In the genomic region with DNA sequence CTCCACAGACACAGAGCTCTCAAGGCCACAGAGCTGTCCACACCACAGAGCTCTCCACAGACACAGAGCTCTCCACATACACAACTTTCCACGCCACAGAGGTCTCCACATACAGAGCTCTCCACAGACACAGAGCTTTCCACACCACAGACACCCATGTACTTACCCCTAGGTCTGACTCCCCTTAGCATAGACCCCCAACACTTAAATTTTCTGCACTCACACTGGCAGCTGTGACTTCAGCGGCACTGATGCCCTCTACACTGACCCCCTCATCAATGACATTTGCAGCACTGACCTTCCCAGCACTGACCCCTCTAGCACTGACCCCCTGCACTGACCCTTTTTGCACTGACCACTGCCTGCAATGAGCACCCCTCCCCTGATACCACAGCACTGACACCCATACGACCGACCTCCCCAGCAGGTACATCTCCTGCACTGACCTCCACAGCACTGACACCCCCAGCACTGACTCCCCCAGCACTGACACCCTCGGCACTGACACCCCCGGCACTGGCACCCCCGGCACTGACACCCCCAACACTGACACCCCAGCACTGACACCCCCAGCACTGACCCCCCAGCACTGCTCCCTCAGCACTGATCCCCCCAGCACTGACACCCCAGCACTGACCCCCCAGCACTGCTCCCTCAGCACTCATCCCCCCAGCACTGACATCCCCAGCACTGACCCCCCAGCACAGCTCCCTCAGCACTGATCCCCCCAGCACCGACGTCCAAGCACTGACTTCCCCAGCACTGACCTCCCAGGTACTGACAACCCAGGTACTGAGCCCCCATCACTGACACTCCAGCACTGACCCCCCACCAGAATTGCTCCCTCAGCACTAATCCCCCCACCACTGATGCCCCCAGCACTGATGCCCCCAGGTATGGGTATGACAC, we compare ENCODE assay signal across 23 cellular contexts. TPM values are rescaled to one million over a fixed set of nuclear protein-coding genes. Genes with fewer than 3 reads are reported as not detected.
DNase-seq lines count a peak whose midpoint lies in the region; ATAC-seq and TF ChIP-seq lines count a peak whose summit lies in the region.
"Had no signal": no experiment of that assay in that cellular context is flagged by ENCODE, and none has a peak within 500 bp of the region (broad histone marks: within the 10 kb centered on the region; RNA-seq: fewer than 3 reads in every experiment).

No MANE protein-coding gene starts in this region.

- no peaks in the 10 kb centered on the region for H3K4me1 ChIP-seq in right atrium auricular region
- no peaks in the 10 kb centered on the region for H3K4me1 ChIP-seq in colonic mucosa
- H3K4me1 ChIP-seq in naive thymus-derived CD4-positive, alpha-beta T cell (ENCODE audit: control insufficient read depth in 2 of 2, insufficient read depth in 2 of 2, low read length in 2 of 2): peaks cover 24 to 51% of the 10 kb centered on the region in 2 donors
- H3K4me1 ChIP-seq: left lung had no signal

- ATAC-seq in naive thymus-derived CD4-positive, alpha-beta T cell: no peak
- ATAC-seq in HG03196 (IDR thresholded peaks at IDR 0.05; ENCODE audit: unreplicated experiment): no peak
- ATAC-seq: left lung, PC-3 had no signal

- intact Hi-C loops in cardiac septum (cut with DNase I): no loop called here
- intact Hi-C loops in colonic mucosa (cut with DNase I): no loop called here
- intact Hi-C loops in naive thymus-derived CD4-positive, alpha-beta T cell (cut with micrococcal nuclease): no loop called here

- H3K27ac ChIP-seq in right atrium auricular region (no peak overlapping the region), colonic mucosa (no peak overlapping the region), substantia nigra (ENCODE audit: low read depth, low read length, poor library complexity, severe bottlenecking) (no peak overlapping the region)
- no peak overlapping the region for H3K27ac ChIP-seq in naive thymus-derived CD4-positive, alpha-beta T cell (ENCODE audit: low read depth, low read length)
- H3K27ac ChIP-seq: left lung, WERI-Rb-1 had no signal

- H3K4me3 ChIP-seq in right atrium auricular region (no peak overlapping the region), colonic mucosa (no peak overlapping the region)
- H3K4me3 ChIP-seq in naive thymus-derived CD4-positive, alpha-beta T cell (ENCODE audit: low read length): no peak overlapping the region
- H3K4me3 ChIP-seq: left lung had no signal

- POLR2A ChIA-PET in naive thymus-derived CD4-positive, alpha-beta T cell (lab: Charles Lee): no interaction called here

- H3K9ac ChIP-seq in colonic mucosa (ENCODE audit: low read depth in 2 of 2, low read length in 2 of 2): no peak overlapping the region

- H3K27me3 Mint-ChIP-seq in naive thymus-derived CD4-positive, alpha-beta T cell: peaks cover 27 to 64% (median 38%) of the 10 kb centered on the region in 5 donors

- TF ChIP-seq CTCF in right atrium auricular region (IDR thresholded peaks at IDR 0.05): no peak
- TF ChIP-seq CTCF in colonic mucosa (IDR thresholded peaks at IDR 0.05): no peak

- H3K36me3 ChIP-seq in right atrium auricular region: no peaks in the 10 kb centered on the region
- no peaks in the 10 kb centered on the region for H3K36me3 ChIP-seq in colonic mucosa
- no peaks in the 10 kb centered on the region for H3K36me3 ChIP-seq in naive thymus-derived CD4-positive, alpha-beta T cell (ENCODE audit: control insufficient read depth in 2 of 3, insufficient read depth in 3 of 3, low read length in 3 of 3)
- H3K36me3 ChIP-seq: left lung, WERI-Rb-1 had no signal

- no peaks in the 10 kb centered on the region for H3K9me3 ChIP-seq in right atrium auricular region
- no peaks in the 10 kb centered on the region for H3K9me3 ChIP-seq in colonic mucosa
- H3K9me3 ChIP-seq in naive thymus-derived CD4-positive, alpha-beta T cell (ENCODE audit: control insufficient read depth in 2 of 3, low read length in 3 of 3): no peaks in the 10 kb centered on the region
- H3K9me3 ChIP-seq: left lung had no signal

- H3K4me1 Mint-ChIP-seq in naive thymus-derived CD4-positive, alpha-beta T cell: peaks cover 46 to 70% (median 59%) of the 10 kb centered on the region in 7 donors

- H3K27ac Mint-ChIP-seq in naive thymus-derived CD4-positive, alpha-beta T cell: peak overlapping the region in 6 of 9 donors; percentile 51 to 79 (median 66)
- H3K27ac Mint-ChIP-seq: activated naive CD4-positive, alpha-beta T cell treated with anti-CD3 and anti-CD28 coated beads, Interleukin-2, amount 50 U/mL, for 24 hours; activated T-cell treated with anti-CD3 and anti-CD28 coated beads, Interleukin-2, amount 50 U/mL, for 72 hours had no signal

- no peaks in the 10 kb centered on the region for H3K36me3 Mint-ChIP-seq in naive thymus-derived CD4-positive, alpha-beta T cell
- H3K36me3 Mint-ChIP-seq: activated naive CD4-positive, alpha-beta T cell treated with anti-CD3 and anti-CD28 coated beads, Interleukin-2, amount 50 U/mL, for 24 hours had no signal

- DNase-seq in cardiac septum (ENCODE audit: low spot score): peak; percentile 26
- no peak for DNase-seq in right atrium auricular region (ENCODE audit: low spot score)
- peak; percentile 13 for DNase-seq in colonic mucosa
- no peak for DNase-seq in naive thymus-derived CD4-positive, alpha-beta T cell
- no peak for DNase-seq in substantia nigra (lab: John Stamatoyannopoulos, UW)
- DNase-seq in stimulated activated CD8-positive, alpha-beta memory T cell treated with anti-CD3 and anti-CD28 coated beads, Interleukin-4, amount 100 ng/mL, for 48 hours: no peak
- no peak for DNase-seq in RPMI8226
- DNase-seq: activated T-cell treated with anti-CD3 and anti-CD28 coated beads, Interleukin-2, amount 50 U/mL, for 72 hours; aorta; caudate nucleus; foreskin fibroblast; GOT3; NCI-H1105; NCI-H2029 treated with DMSO at 0.1 percent for 48 hours; NCI-H345; occipital lobe; PC-3; trophoblast cell; WERI-Rb-1 had no signal

- CTCF ChIA-PET in naive thymus-derived CD4-positive, alpha-beta T cell (lab: Charles Lee): no interaction called here

- peaks cover 0 to 9% (median 4%) of the 10 kb centered on the region in 11 donors for H3K9me3 Mint-ChIP-seq in naive thymus-derived CD4-positive, alpha-beta T cell
- H3K9me3 Mint-ChIP-seq: activated naive CD4-positive, alpha-beta T cell treated with anti-CD3 and anti-CD28 coated beads, Interleukin-2, amount 50 U/mL, for 24 hours; activated T-cell treated with anti-CD3 and anti-CD28 coated beads, Interleukin-2, amount 50 U/mL, for 72 hours; stimulated activated naive CD8-positive, alpha-beta T cell treated with anti-CD3 and anti-CD28 coated beads, Interleukin-15, amount 100 ng/mL, for 72 hours had no signal

- peak overlapping the region in 8 of 10 donors; percentile 3 to 60 (median 20) for H3K4me3 Mint-ChIP-seq in naive thymus-derived CD4-positive, alpha-beta T cell
- H3K4me3 Mint-ChIP-seq: activated naive CD4-positive, alpha-beta T cell treated with anti-CD3 and anti-CD28 coated beads, Interleukin-2, amount 50 U/mL, for 24 hours; activated T-cell treated with anti-CD3 and anti-CD28 coated beads, Interleukin-2, amount 50 U/mL, for 72 hours; stimulated activated naive CD8-positive, alpha-beta T cell treated with anti-CD3 and anti-CD28 coated beads, Interleukin-15, amount 100 ng/mL, for 72 hours had no signal

- H3K27me3 ChIP-seq in right atrium auricular region (no peaks in the 10 kb centered on the region), colonic mucosa (no peaks in the 10 kb centered on the region)
- H3K27me3 ChIP-seq in naive thymus-derived CD4-positive, alpha-beta T cell (ENCODE audit: control insufficient read depth in 2 of 2, insufficient read depth in 2 of 2, low read length in 2 of 2): peaks cover 0 to 2% of the 10 kb centered on the region in 2 donors

RNA-seq across cellular contexts. Expression of gene ERMARD, which starts 56.5 kb away (rescaled TPM):
- total RNA-seq in cardiac septum (11.3 TPM), right atrium auricular region (10 to 100 TPM in 1 of 2 donors, 1 to 10 TPM in 1; 8.6 to 11.2 TPM), colonic mucosa (10 to 100 TPM; 14.2 to 15.7 TPM)
- total RNA-seq in naive thymus-derived CD4-positive, alpha-beta T cell: 10 to 100 TPM; 30.3 to 43.7 (median 35.7) TPM
- 10 to 100 TPM in 1 of 2 donors, 1 to 10 TPM in 1; 5.5 to 18.5 TPM for polyA plus RNA-seq in naive thymus-derived CD4-positive, alpha-beta T cell

RNA-seq across cellular contexts. Expression of gene DYNLT2, which starts 56.6 kb away (rescaled TPM):
- 0.83 TPM for total RNA-seq in cardiac septum
- total RNA-seq in right atrium auricular region: under 1 TPM; 0.20 to 0.33 TPM
- total RNA-seq in colonic mucosa: 1 to 10 TPM; 1.4 to 2.2 TPM
- total RNA-seq in naive thymus-derived CD4-positive, alpha-beta T cell: 1 to 10 TPM; 2.5 to 4.7 (median 4.1) TPM
- 1 to 10 TPM in 1 of 2 donors, under 1 TPM in 1; 0.58 to 1.6 TPM for polyA plus RNA-seq in naive thymus-derived CD4-positive, alpha-beta T cell

Comparison
In these comparisons a context has a peak if more than half of its experiments do, and no peak if none do; other contexts are left out.
1. DNase-seq: peak in cardiac septum (single experiment) and colonic mucosa (single experiment); none in right atrium auricular region (single experiment), naive thymus-derived CD4-positive, alpha-beta T cell (0 of 9), substantia nigra (0 of 49), stimulated activated CD8-positive, alpha-beta memory T cell treated with anti-CD3 and anti-CD28 coated beads, Interleukin-4, amount 100 ng/mL, for 48 hours (single experiment) and RPMI8226 (single experiment).